24 cellular contexts compared by ENCODE assay signal in genomic region chr10:72557362-72557761, GRCh38.
DNase-seq lines count a peak whose midpoint lies in the region; TF ChIP-seq lines count a peak whose summit lies in the region.
"Had no signal": no experiment of that assay in that cellular context is flagged by ENCODE, and none has a peak within 500 bp of the region (broad histone marks: within the 10 kb centered on the region; RNA-seq: fewer than 3 reads in every experiment).

No MANE protein-coding gene starts in this region.

- no peaks in the 10 kb centered on the region for H3K9me3 Mint-ChIP-seq in HFFc6
- H3K9me3 Mint-ChIP-seq: activated naive CD4-positive, alpha-beta T cell treated with anti-CD3 and anti-CD28 coated beads, Interleukin-2, amount 50 U/mL, for 72 hours; IgD-negative memory B cell; stimulated activated memory B cell treated with anti-CD40 and anti-IgM and Interleukin-4, amounts not matched to agents 10 μg/mL and 1 μg/mL and 100 μg/mL, for 72 hours had no signal

- peaks cover 25% of the 10 kb centered on the region for H3K36me3 Mint-ChIP-seq in HFFc6 (ENCODE audit: low read depth)

- H3K27me3 ChIP-seq in A673 (replicated peaks; ENCODE audit: insufficient read depth, low read depth, low read length, poor library complexity) = no peaks in the 10 kb centered on the region
- H3K27me3 ChIP-seq: gastrocnemius medialis had no signal

- no peak overlapping the region for H3K4me3 Mint-ChIP-seq in HFFc6
- H3K4me3 Mint-ChIP-seq: B cell; brain; IgD-negative memory B cell; mesothelial cell of epicardium; nephron; stimulated activated memory B cell treated with anti-CD40 and anti-IgM and Interleukin-4, amounts not matched to agents 10 μg/mL and 1 μg/mL and 100 μg/mL, for 72 hours had no signal

- TF ChIP-seq CTCF in HFFc6 (IDR thresholded peaks at IDR 0.05) (no peak), A673 (conservative IDR thresholded peaks at IDR 0.05; ENCODE audit: low read depth, low read length) (no peak)

- no TSS peak for BruUV-seq in A673 (replicated peaks; lab: Mats Ljungman, UMichigan)

- H3K4me3 ChIP-seq in A673 (ENCODE audit: low read depth, low read length, poor library complexity, severe bottlenecking) = no peak overlapping the region
- H3K4me3 ChIP-seq: coronary artery, gastrocnemius medialis had no signal

- CTCF ChIA-PET in A673 (lab: Charles Lee) = no interaction called here

- POLR2A ChIA-PET in A673 (lab: Charles Lee; ENCODE audit: low non-redundant PET) = no interaction called here

- peak; percentile 5 for DNase-seq in AG08396 (ENCODE audit: low spot score)
- DNase-seq in HFFc6 = peak; percentile 52
- peak; percentile 70 for DNase-seq in fibroblast of gingiva (ENCODE audit: low read depth)
- DNase-seq in non-pigmented ciliary epithelial cell (ENCODE audit: low read depth) = peak; percentile 57
- no peak for DNase-seq in A673 (ENCODE audit: low spot score)
- DNase-seq in SIG-M5 (lab: John Stamatoyannopoulos, UW) = no peak
- DNase-seq in T1000 (lab: John Stamatoyannopoulos, UW) = no peak
- DNase-seq in hypothalamus (lab: John Stamatoyannopoulos, UW) = no peak
- DNase-seq: activated CD4-positive, alpha-beta T cell treated with anti-CD3 and anti-CD28 coated beads for 1 hour; Caco-2; gastrocnemius medialis; left colon; MM.1S; NCI-H1436; NCI-H748 treated with DMSO at 0.1 percent for 48 hours; stimulated activated CD4-positive, alpha-beta T cell treated with anti-CD3 and anti-CD28 coated beads, Interleukin-1b, Interleukin-23, amount 100 ng/mL, for 48 hours had no signal

- peak overlapping the region; percentile 73 for H3K27ac Mint-ChIP-seq in HFFc6
- H3K27ac Mint-ChIP-seq: activated naive CD4-positive, alpha-beta T cell treated with anti-CD3 and anti-CD28 coated beads, Interleukin-2, amount 50 U/mL, for 72 hours; B cell; IgD-negative memory B cell; mesothelial cell of epicardium; nephron; stimulated activated memory B cell treated with anti-CD40 and anti-IgM and Interleukin-4, amounts not matched to agents 10 μg/mL and 1 μg/mL and 100 μg/mL, for 72 hours had no signal

- H3K27me3 Mint-ChIP-seq in HFFc6 (ENCODE audit: insufficient read depth) = no peaks in the 10 kb centered on the region
- H3K27me3 Mint-ChIP-seq: B cell; brain; IgD-negative memory B cell; stimulated activated memory B cell treated with anti-CD40 and anti-IgM and Interleukin-4, amounts not matched to agents 10 μg/mL and 1 μg/mL and 100 μg/mL, for 72 hours had no signal

- intact Hi-C loops in A673 (cut with micrococcal nuclease; ENCODE audit: unreplicated experiment) = no loop called here

- H3K27ac ChIP-seq in A673 (ENCODE audit: low read depth, low read length, poor library complexity, severe bottlenecking) = no peak overlapping the region
- H3K27ac ChIP-seq: coronary artery, gastrocnemius medialis had no signal

- H3K4me1 ChIP-seq in A673 (ENCODE audit: insufficient read depth, low read length, poor library complexity, severe bottlenecking) = no peaks in the 10 kb centered on the region
- H3K4me1 ChIP-seq: Caco-2, gastrocnemius medialis had no signal

- H3K4me1 Mint-ChIP-seq in HFFc6 (ENCODE audit: low read depth) = peaks cover 12% of the 10 kb centered on the region
- H3K4me1 Mint-ChIP-seq: brain, mesothelial cell of epicardium, nephron had no signal

- H3K9me3 ChIP-seq in A673 (ENCODE audit: low read depth, low read length, poor library complexity, severe bottlenecking) = no peaks in the 10 kb centered on the region
- H3K9me3 ChIP-seq: gastrocnemius medialis had no signal

- H3K36me3 ChIP-seq in A673 (ENCODE audit: insufficient read depth, low read length, poor library complexity, severe bottlenecking) = no peaks in the 10 kb centered on the region

Comparison
In these comparisons a context has a peak if more than half of its experiments do, and no peak if none do; other contexts are left out.
1. DNase-seq: peak in AG08396 (single experiment), HFFc6 (single experiment), fibroblast of gingiva (single experiment) and non-pigmented ciliary epithelial cell (single experiment); none in A673 (single experiment), SIG-M5 (single experiment), T1000 (single experiment) and hypothalamus (0 of 51).